ENCODE assay signal across 8 cellular contexts in the genomic region with DNA sequence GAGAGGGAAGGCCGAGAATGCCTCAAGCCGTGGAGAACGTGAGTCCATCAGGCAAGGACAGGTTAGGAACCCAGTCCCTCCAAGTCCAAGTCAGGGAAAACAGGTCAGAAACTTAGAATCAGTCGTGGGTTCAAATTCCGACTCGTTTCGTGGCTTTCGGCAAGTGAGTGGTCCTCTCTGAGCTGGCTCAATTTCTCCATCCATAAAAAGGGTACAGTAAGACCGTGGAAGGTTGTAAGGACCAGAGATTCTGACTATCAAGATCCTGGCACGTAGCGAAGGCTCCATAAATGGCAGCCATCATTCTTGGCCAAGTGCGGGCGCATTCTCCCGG. TPM values are rescaled to one million over a fixed set of nuclear protein-coding genes. Genes with fewer than 3 reads are reported as not detected.
DNase-seq lines count a peak whose midpoint lies in the region; FAIRE-seq and TF ChIP-seq lines count a peak whose summit lies in the region.

No MANE protein-coding gene starts in this region.

- DNase-seq in Karpas-422 (no peak), dorsolateral prefrontal cortex (no peak), OCI-M1 (lab: John Stamatoyannopoulos, UW) (no peak), NCI-H1694 (lab: John Stamatoyannopoulos, UW) (no peak), frontal cortex (ENCODE audit: low spot score in 2 of 2) (no peak), RWPE1 (ENCODE audit: low spot score) (no peak)

- no peak for TF ChIP-seq RAD21 in neural cell (conservative IDR thresholded peaks at IDR 0.05)

- H3K4me1 ChIP-seq in BLaER1 treated with 17β-estradiol and CSF1 and Interleukin-3, amounts not matched to agents 10 nM and 100 nM = peaks cover 0 to 24% (median 12%) of the 10 kb centered on the region in 10 experiments; a peak in 14 of 20 replicates
- H3K4me1 ChIP-seq in Karpas-422 (ENCODE audit: low read length) = no peaks in the 10 kb centered on the region

- H2AFZ ChIP-seq in Karpas-422 (ENCODE audit: low read length) (0 out of 2 replicates have a peak overlapping the region, but pooled peaks have one; percentile 36), neural cell (ENCODE audit: low read depth, low read length) (peak overlapping the region; percentile 79)

- H3K4me2 ChIP-seq in BLaER1 treated with 17β-estradiol and CSF1 and Interleukin-3, amounts not matched to agents 10 nM and 100 nM = peak overlapping the region; percentile 78 to 96 (median 94)
- H3K4me2 ChIP-seq in Karpas-422 (ENCODE audit: low read depth, low read length, poor library complexity, severe bottlenecking) = peak overlapping the region; percentile 63
- peak overlapping the region; percentile 63 for H3K4me2 ChIP-seq in neural cell (ENCODE audit: low read length)

- H3K79me2 ChIP-seq in Karpas-422 (ENCODE audit: low read length) (no peaks in the 10 kb centered on the region), neural cell (replicated peaks; ENCODE audit: insufficient read depth, low read length) (peaks cover 38% of the 10 kb centered on the region)

- no peaks in the 10 kb centered on the region for H3K9me3 ChIP-seq in BLaER1 treated with 17β-estradiol and CSF1 and Interleukin-3, amounts not matched to agents 10 nM and 100 nM (replicated peaks in 1 of 11)
- H3K9me3 ChIP-seq in Karpas-422 (ENCODE audit: low read length) (no peaks in the 10 kb centered on the region), neural cell (ENCODE audit: low read length) (no peaks in the 10 kb centered on the region)

- TF ChIP-seq EP300 in neural cell (conservative IDR thresholded peaks at IDR 0.05; ENCODE audit: poor library complexity, severe bottlenecking) = no peak

- peak overlapping the region in 3 of 11 experiments; percentile 62 to 71 (median 66); a peak in 6 of 22 replicates for H3K27ac ChIP-seq in BLaER1 treated with 17β-estradiol and CSF1 and Interleukin-3, amounts not matched to agents 10 nM and 100 nM
- H3K27ac ChIP-seq in Karpas-422 (ENCODE audit: low read length) = no peak overlapping the region
- H3K27ac ChIP-seq in dorsolateral prefrontal cortex = peak overlapping the region in 51 of 59 donors; percentile 31 to 91 (median 82)
- H3K27ac ChIP-seq in neural cell (ENCODE audit: low read length) = peak overlapping the region; percentile 91
- no peak overlapping the region for H3K27ac ChIP-seq in RWPE1

- H3K9me2 ChIP-seq in Karpas-422 (replicated peaks; ENCODE audit: insufficient read depth, low read length) (no peaks in the 10 kb centered on the region), neural cell (ENCODE audit: insufficient read depth, low read length) (no peaks in the 10 kb centered on the region)

- H3K4me3 ChIP-seq in BLaER1 treated with 17β-estradiol and CSF1 and Interleukin-3, amounts not matched to agents 10 nM and 100 nM = peak overlapping the region; percentile 74 to 91 (median 86)
- peak overlapping the region; percentile 47; the same call in 1 of the 2 replicates for H3K4me3 ChIP-seq in Karpas-422 (ENCODE audit: low read length)
- H3K4me3 ChIP-seq in dorsolateral prefrontal cortex = peak overlapping the region; percentile 58 to 86 (median 77)
- peak overlapping the region; percentile 97 for H3K4me3 ChIP-seq in neural cell (ENCODE audit: low read length)

- H3K9ac ChIP-seq in BLaER1 treated with 17β-estradiol and CSF1 and Interleukin-3, amounts not matched to agents 10 nM and 100 nM = peak overlapping the region; percentile 57 to 84 (median 77); a peak in 21 of 22 replicates
- H3K9ac ChIP-seq in Karpas-422 (ENCODE audit: low read length) (no peak overlapping the region), neural cell (ENCODE audit: low read length) (peak overlapping the region; percentile 86)

- CTCF ChIA-PET in RWPE1 (lab: Yijun Ruan, JAX) = interaction anchor here (0.6 to 1.1 kb wide), 2 partner anchors 14 to 29 kb away, joined by 3 to 4 read pairs; no protein-coding TSS in a partner anchor

- H3K27me3 ChIP-seq in BLaER1 treated with 17β-estradiol and CSF1 and Interleukin-3, amounts not matched to agents 10 nM and 100 nM = peaks cover 22 to 40% (median 30%) of the 10 kb centered on the region in 11 experiments
- H3K27me3 ChIP-seq in Karpas-422 (ENCODE audit: low read length) (no peaks in the 10 kb centered on the region), dorsolateral prefrontal cortex (no peaks in the 10 kb centered on the region), neural cell (ENCODE audit: insufficient read depth, low read depth, low read length) (no peaks in the 10 kb centered on the region)

- POLR2A ChIA-PET in RWPE1 (lab: Yijun Ruan, JAX; ENCODE audit: low non-redundant PET) = no interaction called here

- no peaks in the 10 kb centered on the region for H3F3A ChIP-seq in neural cell (ENCODE audit: insufficient read depth, low read length, poor library complexity, severe bottlenecking)

- intact Hi-C loops in dorsolateral prefrontal cortex (cut with DNase I) = loop anchor here in 1 of 2 donors (5.0 to 10.0 kb wide), 2 partner anchors 62 to 320 kb away; partner anchors contain the start of gene SIAH2

- peaks cover 0 to 2% (median 0%) of the 10 kb centered on the region in 11 experiments; a peak in 1 of 22 replicates for H3K36me3 ChIP-seq in BLaER1 treated with 17β-estradiol and CSF1 and Interleukin-3, amounts not matched to agents 10 nM and 100 nM
- no peaks in the 10 kb centered on the region for H3K36me3 ChIP-seq in Karpas-422 (ENCODE audit: insufficient read depth, low read length)
- H3K36me3 ChIP-seq in neural cell (ENCODE audit: insufficient read depth, low read length) = no peaks in the 10 kb centered on the region

- no peak for FAIRE-seq in frontal cortex (lab: Jason Lieb, UNC)

- H4K20me1 ChIP-seq in BLaER1 treated with 17β-estradiol and CSF1 and Interleukin-3, amounts not matched to agents 10 nM and 100 nM = peaks cover 0 to 17% (median 0%) of the 10 kb centered on the region in 11 experiments; a peak in 8 of 22 replicates
- H4K20me1 ChIP-seq in Karpas-422 (ENCODE audit: insufficient read depth, low read depth, low read length) = no peaks in the 10 kb centered on the region
- H4K20me1 ChIP-seq in neural cell (ENCODE audit: insufficient read depth) = peaks cover 4% of the 10 kb centered on the region

- TF ChIP-seq CTCF in dorsolateral prefrontal cortex (IDR thresholded peaks at IDR 0.05 in 54 of 56, conservative IDR thresholded peaks at IDR 0.05 in 2 of 56; ENCODE audit: low read depth in 1 of 56, partially characterized antibody in 56 of 56) (no peak), neural cell (IDR thresholded peaks at IDR 0.05; ENCODE audit: poor library complexity, severe bottlenecking) (no peak), RWPE1 (conservative IDR thresholded peaks at IDR 0.05; ENCODE audit: low read depth) (no peak)

TF ChIP-seq in neural cell, 6 proteins besides CTCF, POLR2A, EP300 and RAD21:
- TF ChIP-seq SMC3 (conservative IDR thresholded peaks at IDR 0.05; ENCODE audit: poor library complexity) = no peak
- no peak for TF ChIP-seq MXI1 (conservative IDR thresholded peaks at IDR 0.05; ENCODE audit: poor library complexity, severe bottlenecking)
- no peak for TF ChIP-seq TAF1 (IDR thresholded peaks at IDR 0.05; ENCODE audit: low read depth)
- TF ChIP-seq POLR2AphosphoS5 (IDR thresholded peaks at IDR 0.05) = no peak

RNA-seq across cellular contexts. Expression of gene MED12L, which starts 0.6 kb away (rescaled TPM):
- 0.58 and 2.4 TPM in 2 replicates for total RNA-seq in Karpas-422 (2014; rRNA removed; shearing (Covaris generic); ENCODE audit: low replicate concordance)
- 10 to 100 TPM; 26.0 to 93.7 (median 57.5) TPM for total RNA-seq in dorsolateral prefrontal cortex
- 28.5 and 35.5 TPM in 2 replicates for polyA plus RNA-seq in neural cell
- polyA minus RNA-seq in neural cell = 214 and 279 TPM in 2 replicates
- total RNA-seq in frontal cortex = 6.1 TPM

Comparison
In these comparisons a context has a peak if more than half of its experiments do, and no peak if none do; other contexts are left out.
1. H3K27ac ChIP-seq: peak in dorsolateral prefrontal cortex (51 of 59) and neural cell (single experiment); none in Karpas-422 (single experiment) and RWPE1 (single experiment).
2. H3K4me3 ChIP-seq: peak in every context shown above with its lines; median percentile 97 in neural cell; 86 in BLaER1 treated with 17β-estradiol and CSF1 and Interleukin-3, amounts not matched to agents 10 nM and 100 nM; 77 in dorsolateral prefrontal cortex; 47 in Karpas-422.
3. Peak in every context shown above with its lines, with median percentiles within 50 percentile points of each other: H3K4me2 ChIP-seq.